Comparison of ENCODE assay signal across 24 cellular contexts in genomic region chr1:29017235-29017634, GRCh38.
DNase-seq lines count a peak whose midpoint lies in the region; ATAC-seq, FAIRE-seq and TF ChIP-seq lines count a peak whose summit lies in the region.
"Had no signal": no experiment of that assay in that cellular context is flagged by ENCODE, and none has a peak within 500 bp of the region (broad histone marks: within the 10 kb centered on the region; RNA-seq: fewer than 3 reads in every experiment).

No MANE protein-coding gene starts in this region.

- no peaks in the 10 kb centered on the region for H3K9me3 ChIP-seq in tibial artery
- H3K9me3 ChIP-seq: BE2C had no signal

- H3K27ac Mint-ChIP-seq in activated T-cell treated with anti-CD3 and anti-CD28 coated beads, Interleukin-2, amount 50 U/mL, for 24 hours: peak overlapping the region; percentile 15
- no peak overlapping the region for H3K27ac Mint-ChIP-seq in activated T-cell treated with anti-CD3 and anti-CD28 coated beads, Interleukin-2, amount 50 U/mL, for 72 hours
- peak overlapping the region in 1 of 2 donors; percentile 83 for H3K27ac Mint-ChIP-seq in effector memory CD8-positive, alpha-beta T cell
- H3K27ac Mint-ChIP-seq: GM23338, HFFc6 had no signal

- no peak for DNase-seq in activated T-cell treated with anti-CD3 and anti-CD28 coated beads, Interleukin-2, amount 50 U/mL, for 24 hours
- no peak for DNase-seq in activated T-cell treated with anti-CD3 and anti-CD28 coated beads, Interleukin-2, amount 50 U/mL, for 72 hours
- DNase-seq in effector memory CD8-positive, alpha-beta T cell: no peak
- no peak for DNase-seq in tibial artery
- DNase-seq in foreskin keratinocyte: no peak
- DNase-seq in Kasumi-1 (lab: John Stamatoyannopoulos, UW): no peak
- DNase-seq: 8988T; ACHN; BE2C; C1 segment of cervical spinal cord; CD4-positive, alpha-beta T cell; COR-L47; DMS 273 treated with DMSO at 0.1 percent for 48 hours; DMS53; DND-41; EL; HFFc6 had no signal

- no peaks in the 10 kb centered on the region for H3K27me3 Mint-ChIP-seq in activated T-cell treated with anti-CD3 and anti-CD28 coated beads, Interleukin-2, amount 50 U/mL, for 24 hours
- no peaks in the 10 kb centered on the region for H3K27me3 Mint-ChIP-seq in activated T-cell treated with anti-CD3 and anti-CD28 coated beads, Interleukin-2, amount 50 U/mL, for 72 hours (ENCODE audit: low read depth)
- no peaks in the 10 kb centered on the region for H3K27me3 Mint-ChIP-seq in effector memory CD8-positive, alpha-beta T cell
- H3K27me3 Mint-ChIP-seq: CD4-positive, alpha-beta T cell had no signal

- H3K4me3 Mint-ChIP-seq in activated T-cell treated with anti-CD3 and anti-CD28 coated beads, Interleukin-2, amount 50 U/mL, for 24 hours: no peak overlapping the region
- no peak overlapping the region for H3K4me3 Mint-ChIP-seq in activated T-cell treated with anti-CD3 and anti-CD28 coated beads, Interleukin-2, amount 50 U/mL, for 72 hours
- no peak overlapping the region for H3K4me3 Mint-ChIP-seq in effector memory CD8-positive, alpha-beta T cell
- H3K4me3 Mint-ChIP-seq: CD4-positive, alpha-beta T cell; GM23338; HFFc6 had no signal

- FAIRE-seq in G401.6 (lab: Jason Lieb, UNC): peak; percentile 88
- FAIRE-seq: GM12891, H54 had no signal

- H3K27ac ChIP-seq in tibial artery (no peak overlapping the region), foreskin keratinocyte (no peak overlapping the region)
- H3K27ac ChIP-seq: HL-60 had no signal

- no peak for ATAC-seq in activated T-cell treated with anti-CD3 and anti-CD28 coated beads, Interleukin-2, amount 50 U/mL, for 72 hours (replicated peaks in 1 of 2)
- ATAC-seq in effector memory CD8-positive, alpha-beta T cell (replicated peaks): peak; percentile 68
- no peak for ATAC-seq in foreskin keratinocyte
- no peak for ATAC-seq in GM19035 (IDR thresholded peaks at IDR 0.05; ENCODE audit: unreplicated experiment)
- ATAC-seq: GM23338, HCT116 had no signal

- TF ChIP-seq CTCF in tibial artery (IDR thresholded peaks at IDR 0.05) (no peak), foreskin keratinocyte (conservative IDR thresholded peaks at IDR 0.05) (no peak)

- intact Hi-C loops in tibial artery (cut with DNase I; ENCODE audit: low total_unique reads): no loop called here

- H3K9me3 Mint-ChIP-seq in activated T-cell treated with anti-CD3 and anti-CD28 coated beads, Interleukin-2, amount 50 U/mL, for 24 hours: no peaks in the 10 kb centered on the region
- H3K9me3 Mint-ChIP-seq in activated T-cell treated with anti-CD3 and anti-CD28 coated beads, Interleukin-2, amount 50 U/mL, for 72 hours: no peaks in the 10 kb centered on the region
- no peaks in the 10 kb centered on the region for H3K9me3 Mint-ChIP-seq in effector memory CD8-positive, alpha-beta T cell
- H3K9me3 Mint-ChIP-seq: CD4-positive, alpha-beta T cell; GM23338; HFFc6 had no signal

- H3K4me1 ChIP-seq in tibial artery (no peaks in the 10 kb centered on the region), foreskin keratinocyte (peaks cover 3% of the 10 kb centered on the region)
- H3K4me1 ChIP-seq: BE2C had no signal

- peaks cover 65% of the 10 kb centered on the region for H3K36me3 Mint-ChIP-seq in activated T-cell treated with anti-CD3 and anti-CD28 coated beads, Interleukin-2, amount 50 U/mL, for 24 hours (ENCODE audit: low read depth)
- peaks cover 2% of the 10 kb centered on the region in 2 donors for H3K36me3 Mint-ChIP-seq in activated T-cell treated with anti-CD3 and anti-CD28 coated beads, Interleukin-2, amount 50 U/mL, for 72 hours (ENCODE audit: insufficient read depth in 2 of 2)
- peaks cover 43% of the 10 kb centered on the region for H3K36me3 Mint-ChIP-seq in effector memory CD8-positive, alpha-beta T cell (ENCODE audit: insufficient read depth)

- H3K36me3 ChIP-seq in tibial artery: peaks cover 0 to 10% (median 7%) of the 10 kb centered on the region in 3 donors
- H3K36me3 ChIP-seq: BE2C had no signal

- H3K4me3 ChIP-seq in tibial artery: no peak overlapping the region
- H3K4me3 ChIP-seq: GM23338 had no signal

- H3K27me3 ChIP-seq in tibial artery: no peaks in the 10 kb centered on the region
- no peaks in the 10 kb centered on the region for H3K27me3 ChIP-seq in foreskin keratinocyte
- H3K27me3 ChIP-seq: BE2C had no signal

- H3K4me1 Mint-ChIP-seq in activated T-cell treated with anti-CD3 and anti-CD28 coated beads, Interleukin-2, amount 50 U/mL, for 24 hours (ENCODE audit: low read depth): peaks cover 2% of the 10 kb centered on the region
- H3K4me1 Mint-ChIP-seq in activated T-cell treated with anti-CD3 and anti-CD28 coated beads, Interleukin-2, amount 50 U/mL, for 72 hours (ENCODE audit: low read depth): no peaks in the 10 kb centered on the region
- H3K4me1 Mint-ChIP-seq in effector memory CD8-positive, alpha-beta T cell (ENCODE audit: low read depth in 2 of 2): peaks cover 3 to 20% of the 10 kb centered on the region in 2 donors
- H3K4me1 Mint-ChIP-seq: GM23338 had no signal
